10 cellular contexts compared by ENCODE assay signal in genomic region chr9:129241725-129242124, GRCh38.
"Had no signal": no experiment of that assay in that cellular context is flagged by ENCODE, and none has a peak within 500 bp of the region (broad histone marks: within the 10 kb centered on the region; RNA-seq: fewer than 3 reads in every experiment).

No MANE protein-coding gene starts in this region.

- H2AFZ ChIP-seq: parathyroid adenoma had no signal

- H3K27ac ChIP-seq: parathyroid adenoma had no signal

- ATAC-seq: activated naive CD4-positive, alpha-beta T cell treated with anti-CD3 and anti-CD28 coated beads, Interleukin-2, amount 50 U/mL, for 72 hours had no signal

- H3K4me3 ChIP-seq: esophagus squamous epithelium had no signal

- H3K36me3 ChIP-seq: esophagus squamous epithelium had no signal

- H3K27me3 ChIP-seq: esophagus squamous epithelium had no signal

- H3K36me3 Mint-ChIP-seq: activated naive CD4-positive, alpha-beta T cell treated with anti-CD3 and anti-CD28 coated beads, Interleukin-2, amount 50 U/mL, for 72 hours; memory B cell had no signal

- H3K9me3 ChIP-seq: esophagus squamous epithelium had no signal

- H3K4me3 Mint-ChIP-seq: memory B cell had no signal

- DNase-seq: activated CD4-positive, alpha-beta T cell treated with anti-CD3 and anti-CD28 coated beads, Interleukin-2, amount 50 U/mL, for 1 hour; esophagus squamous epithelium; foreskin fibroblast; glutamatergic neuron; stimulated activated CD4-positive, alpha-beta T cell treated with anti-CD3 and anti-CD28 coated beads, Interleukin-2, amount 100 ng/mL, for 24 hours; stimulated activated naive CD4-positive, alpha-beta T cell treated with Interleukin-2 at 50 U/mL for 16 hours; T-helper 2 cell had no signal

- H3K9me3 Mint-ChIP-seq: activated naive CD4-positive, alpha-beta T cell treated with anti-CD3 and anti-CD28 coated beads, Interleukin-2, amount 50 U/mL, for 72 hours; memory B cell had no signal

- H3K9ac ChIP-seq: parathyroid adenoma had no signal

- H3K27ac Mint-ChIP-seq: memory B cell had no signal

- H3K4me1 ChIP-seq: parathyroid adenoma had no signal
